In genomic region chr6:2891768-2892170, GRCh38 we compare ENCODE assay signal across 8 cellular contexts. TPM values are rescaled to one million over a fixed set of nuclear protein-coding genes. Genes with fewer than 3 reads are reported as not detected.
DNase-seq lines count a peak whose midpoint lies in the region; ATAC-seq and TF ChIP-seq lines count a peak whose summit lies in the region.

No MANE protein-coding gene starts in this region.

- H3K27ac ChIP-seq in right cardiac atrium (ENCODE audit: low read length) (no peak overlapping the region), left ventricle myocardium inferior (replicated peaks) (no peak overlapping the region), brain microvascular endothelial cell (no peak overlapping the region)

- in situ Hi-C loops in brain microvascular endothelial cell (cut with HindIII; ENCODE audit: low pct_ligation_motif_present, low sequenced_read_pairs), result no loop called here

- H3K4me3 ChIP-seq in right cardiac atrium (ENCODE audit: low read length), result no peak overlapping the region
- no peak overlapping the region for H3K4me3 ChIP-seq in left ventricle myocardium inferior
- H3K4me3 ChIP-seq in brain microvascular endothelial cell (ENCODE audit: low read depth, low read length), result no peak overlapping the region

- no peaks in the 10 kb centered on the region for H3K4me1 ChIP-seq in right cardiac atrium (ENCODE audit: control insufficient read depth, insufficient read depth, low read length)
- H3K4me1 ChIP-seq in left ventricle myocardium inferior, result no peaks in the 10 kb centered on the region

- H3K9me3 ChIP-seq in right cardiac atrium (ENCODE audit: control insufficient read depth, low read length) (no peaks in the 10 kb centered on the region), left ventricle myocardium inferior (replicated peaks) (no peaks in the 10 kb centered on the region)

- H3K27me3 ChIP-seq in right cardiac atrium (ENCODE audit: control insufficient read depth, insufficient read depth), result no peaks in the 10 kb centered on the region
- no peaks in the 10 kb centered on the region for H3K27me3 ChIP-seq in left ventricle myocardium inferior (ENCODE audit: low read depth)
- H3K27me3 ChIP-seq in brain microvascular endothelial cell (replicated peaks), result no peaks in the 10 kb centered on the region

- ATAC-seq in right cardiac atrium, result no peak
- ATAC-seq in HG03521 (IDR thresholded peaks at IDR 0.05; ENCODE audit: unreplicated experiment), result no peak

- WGBS in right cardiac atrium, result 92% methylated on average over 18 of the region's 18 CpGs

- H3K36me3 ChIP-seq in left ventricle myocardium inferior, result peaks cover 74% of the 10 kb centered on the region
- peaks cover 31% of the 10 kb centered on the region for H3K36me3 ChIP-seq in brain microvascular endothelial cell (replicated peaks)

- intact Hi-C loops in right cardiac atrium (cut with DNase I), result no loop called here
- intact Hi-C loops in left ventricle myocardium inferior (cut with micrococcal nuclease), result no loop called here

- TF ChIP-seq CTCF in left ventricle myocardium inferior (IDR thresholded peaks at IDR 0.05; ENCODE audit: borderline replicate concordance), result no peak
- no peak for TF ChIP-seq CTCF in brain microvascular endothelial cell (IDR thresholded peaks at IDR 0.05; ENCODE audit: low read depth, low read length, missing control alignments)

- peak in 2 of 3 donors; percentile 41 to 60 for DNase-seq in right cardiac atrium
- DNase-seq in left ventricle myocardium inferior, result no peak
- DNase-seq in activated CD4-positive, CD25-positive, alpha-beta regulatory T cell treated with anti-CD3 and anti-CD28 coated beads, Interleukin-2, amount 50 U/mL, for 16 hours (ENCODE audit: low read depth, low spot score), result peak; percentile 55
- DNase-seq in germinal center (ENCODE audit: low spot score), result peak; percentile 53
- DNase-seq in NK-92 treated with Interleukin-12 subunit alpha and Interleukin-12 subunit beta, amount 100 ng/mL, for 24 hours (lab: John Stamatoyannopoulos, UW), result no peak
- DNase-seq in brain microvascular endothelial cell, result no peak
- DNase-seq in cerebellar cortex (ENCODE audit: low spot score), result no peak

RNA-seq across cellular contexts. Expression of gene SERPINB9, which starts 11.3 kb away (rescaled TPM):
- total RNA-seq in right cardiac atrium, result 10 to 100 TPM in 1 of 4 donors, 1 to 10 TPM in 3; 6.8 to 15.8 (median 8.6) TPM
- 3.5 TPM for polyA plus RNA-seq in right cardiac atrium
- total RNA-seq in left ventricle myocardium inferior, result 3.5 TPM

RNA-seq across cellular contexts. Expression of gene SERPINB1, which starts 50.1 kb away (rescaled TPM):
- total RNA-seq in right cardiac atrium (10 to 100 TPM; 27.3 to 42.1 (median 32.7) TPM), left ventricle myocardium inferior (23.4 TPM)
- 23.6 TPM for polyA plus RNA-seq in right cardiac atrium

Comparison
In these comparisons a context has a peak if more than half of its experiments do, and no peak if none do; other contexts are left out.
1. DNase-seq: peak in right cardiac atrium (2 of 3), activated CD4-positive, CD25-positive, alpha-beta regulatory T cell treated with anti-CD3 and anti-CD28 coated beads, Interleukin-2, amount 50 U/mL, for 16 hours (single experiment) and germinal center (single experiment); none in left ventricle myocardium inferior (single experiment), NK-92 treated with Interleukin-12 subunit alpha and Interleukin-12 subunit beta, amount 100 ng/mL, for 24 hours (single experiment), brain microvascular endothelial cell (single experiment) and cerebellar cortex (single experiment).